ENCODE assay signal across 12 cellular contexts in genomic region chr10:79268717-79269116, GRCh38.
DNase-seq lines count a peak whose midpoint lies in the region; ATAC-seq and TF ChIP-seq lines count a peak whose summit lies in the region.
"Had no signal": no experiment of that assay in that cellular context is flagged by ENCODE, and none has a peak within 500 bp of the region (broad histone marks: within the 10 kb centered on the region; RNA-seq: fewer than 3 reads in every experiment).

No MANE protein-coding gene starts in this region.

- no peak overlapping the region for H2BK5ac ChIP-seq in trophoblast cell (ENCODE audit: low read depth, low read length, poor library complexity)

- no peak overlapping the region for H3K18ac ChIP-seq in trophoblast cell (ENCODE audit: low read length)

- H3K4me2 ChIP-seq in smooth muscle cell (peak overlapping the region; percentile 16), trophoblast cell (ENCODE audit: low read length) (no peak overlapping the region)

- peaks cover 25% of the 10 kb centered on the region for H3K79me1 ChIP-seq in trophoblast cell (ENCODE audit: low read length)

- H2AFZ ChIP-seq in smooth muscle cell (ENCODE audit: low read depth): no peak overlapping the region
- no peak overlapping the region for H2AFZ ChIP-seq in trophoblast cell (ENCODE audit: insufficient read depth, low read length, poor library complexity)

- H3K4me3 ChIP-seq in RWPE2 (ENCODE audit: severe bottlenecking): no peak overlapping the region
- H3K4me3 ChIP-seq in fibroblast of mammary gland (ENCODE audit: control insufficient read depth, low read depth, low read length): no peak overlapping the region
- no peak overlapping the region for H3K4me3 ChIP-seq in smooth muscle cell
- no peak overlapping the region for H3K4me3 ChIP-seq in trophoblast cell (ENCODE audit: low read depth, low read length)

- H3K9ac ChIP-seq in smooth muscle cell (ENCODE audit: low read depth): no peak overlapping the region
- H3K9ac ChIP-seq in trophoblast cell (ENCODE audit: low read length): no peak overlapping the region

- no peak for TF ChIP-seq CTCF in RWPE2 (IDR thresholded peaks at IDR 0.05; ENCODE audit: poor library complexity, severe bottlenecking)
- TF ChIP-seq CTCF in fibroblast of mammary gland (conservative IDR thresholded peaks at IDR 0.05; ENCODE audit: control insufficient read depth, insufficient read depth, low read depth, low read length): no peak
- no peak for TF ChIP-seq CTCF in smooth muscle cell (IDR thresholded peaks at IDR 0.05; ENCODE audit: borderline replicate concordance, insufficient read depth, poor library complexity, severe bottlenecking)

- peak; percentile 37 for DNase-seq in EL
- no peak for DNase-seq in RWPE2 (ENCODE audit: low spot score)
- peak; percentile 35 for DNase-seq in fibroblast of mammary gland (ENCODE audit: low read depth)
- no peak for DNase-seq in smooth muscle cell (lab: John Stamatoyannopoulos, UW; ENCODE audit: unreplicated experiment)
- DNase-seq in trophoblast cell: no peak
- no peak for DNase-seq in stimulated activated CD4-positive, alpha-beta T cell treated with anti-CD3 and anti-CD28 coated beads, Interleukin-4, amount 100 ng/mL, for 4 hours
- no peak for DNase-seq in T1000 (lab: John Stamatoyannopoulos, UW)
- DNase-seq: activated CD4-positive, alpha-beta T cell treated with anti-CD3 and anti-CD28 coated beads for 48 hours; activated naive CD4-positive, alpha-beta T cell treated with anti-CD3 and anti-CD28 coated beads for 36 hours; mesendoderm; stimulated activated CD8-positive, alpha-beta memory T cell treated with anti-CD3 and anti-CD28 coated beads, Interleukin-4, amount 100 ng/mL, for 48 hours had no signal

- no peak overlapping the region for H4K8ac ChIP-seq in trophoblast cell (ENCODE audit: low read depth, low read length)

- peaks cover 30% of the 10 kb centered on the region for H3K79me2 ChIP-seq in smooth muscle cell (ENCODE audit: low read depth)
- H3K79me2 ChIP-seq in trophoblast cell (ENCODE audit: control insufficient read depth, insufficient read depth, low read length, poor library complexity): peaks cover 8% of the 10 kb centered on the region

- WGBS in smooth muscle cell (ENCODE audit: low lambda C conversion rate): 66% methylated on average over 7 of the region's 7 CpGs
- WGBS in trophoblast cell (ENCODE audit: extremely low coverage, insufficient coverage, insufficient read length): no CpG with 5 or more reads among the region's 7 CpGs

- H3K4me1 ChIP-seq in RWPE2 (ENCODE audit: insufficient read depth, poor library complexity, severe bottlenecking) (peaks cover 51% of the 10 kb centered on the region), smooth muscle cell (ENCODE audit: low read depth) (peaks cover 9% of the 10 kb centered on the region), trophoblast cell (ENCODE audit: control insufficient read depth in 1 of 2, insufficient read depth in 2 of 2, low read length in 2 of 2) (peaks cover 63 to 68% of the 10 kb centered on the region in 2 experiments)

- peak overlapping the region; percentile 71 for H3K27ac ChIP-seq in RWPE2 (ENCODE audit: poor library complexity, severe bottlenecking)
- peak overlapping the region; percentile 98 for H3K27ac ChIP-seq in smooth muscle cell (ENCODE audit: low read depth)
- H3K27ac ChIP-seq in trophoblast cell (ENCODE audit: low read depth, low read length): no peak overlapping the region

- no peak overlapping the region for H4K12ac ChIP-seq in trophoblast cell (ENCODE audit: low read depth, low read length)

- H3K27me3 ChIP-seq in RWPE2 (ENCODE audit: insufficient read depth, poor library complexity, severe bottlenecking) (no peaks in the 10 kb centered on the region), smooth muscle cell (ENCODE audit: low read depth) (no peaks in the 10 kb centered on the region), trophoblast cell (ENCODE audit: insufficient read depth, low read length) (no peaks in the 10 kb centered on the region)

- H3K36me3 ChIP-seq in RWPE2 (ENCODE audit: low read depth) (no peaks in the 10 kb centered on the region), smooth muscle cell (ENCODE audit: low read depth) (no peaks in the 10 kb centered on the region), trophoblast cell (ENCODE audit: control insufficient read depth in 1 of 2, insufficient read depth in 2 of 2, low read length in 2 of 2) (peaks cover 47 to 50% of the 10 kb centered on the region in 2 experiments)

- ATAC-seq in RWPE2 (ENCODE audit: low read depth): no peak
- no peak for ATAC-seq in GM18861 (IDR thresholded peaks at IDR 0.05; ENCODE audit: unreplicated experiment)

- H2BK120ac ChIP-seq in trophoblast cell (ENCODE audit: insufficient read depth, low read length, poor library complexity): no peak overlapping the region

- no peak overlapping the region for H3K4ac ChIP-seq in trophoblast cell (ENCODE audit: low read depth, low read length)

- H2BK12ac ChIP-seq in trophoblast cell (ENCODE audit: low read length): no peak overlapping the region

- peaks cover 22% of the 10 kb centered on the region for H3F3A ChIP-seq in smooth muscle cell (ENCODE audit: low read depth)

- H3K9me3 ChIP-seq in RWPE2 (ENCODE audit: severe bottlenecking) (no peaks in the 10 kb centered on the region), smooth muscle cell (replicated peaks; ENCODE audit: low read depth) (no peaks in the 10 kb centered on the region), trophoblast cell (ENCODE audit: insufficient read depth, low read depth, low read length) (peaks cover 2% of the 10 kb centered on the region)

- peaks cover 66% of the 10 kb centered on the region for H4K20me1 ChIP-seq in smooth muscle cell (ENCODE audit: low read depth)

- H4K91ac ChIP-seq in trophoblast cell (ENCODE audit: low read depth, low read length): no peak overlapping the region

- no peak overlapping the region for H3K23ac ChIP-seq in trophoblast cell (ENCODE audit: low read length)

- H2AK5ac ChIP-seq in trophoblast cell (ENCODE audit: low read length): no peak overlapping the region

- H3K14ac ChIP-seq in trophoblast cell (ENCODE audit: low read length): no peak overlapping the region

Comparison
In these comparisons a context has a peak if more than half of its experiments do, and no peak if none do; other contexts are left out.
1. DNase-seq: peak in EL (single experiment) and fibroblast of mammary gland (single experiment); none in RWPE2 (single experiment), smooth muscle cell (single experiment), trophoblast cell (0 of 2), stimulated activated CD4-positive, alpha-beta T cell treated with anti-CD3 and anti-CD28 coated beads, Interleukin-4, amount 100 ng/mL, for 4 hours (0 of 2) and T1000 (single experiment).